ENCODE assay signal across 10 cellular contexts in genomic region chr15:50602028-50602427, GRCh38. TPM values are rescaled to one million over a fixed set of nuclear protein-coding genes. Genes with fewer than 3 reads are reported as not detected.
"Had no signal": no experiment of that assay in that cellular context is flagged by ENCODE, and none has a peak within 500 bp of the region (broad histone marks: within the 10 kb centered on the region; RNA-seq: fewer than 3 reads in every experiment).

No MANE protein-coding gene starts in this region.

RNA-seq across cellular contexts. Expression of gene USP50, which starts 55.6 kb away (rescaled TPM):
- total RNA-seq: OCI-LY7, PC-3, PC-9, Peyer's patch, Right ventricle myocardium inferior, RPMI7951, SJCRH30, SJSA1, SK-MEL-5 had no signal
- polyA plus RNA-seq: SK-N-SH had no signal
